8 cellular contexts compared by ENCODE assay signal in genomic region chr9:118595719-118596305, GRCh38.
DNase-seq lines count a peak whose midpoint lies in the region; TF ChIP-seq lines count a peak whose summit lies in the region.

No MANE protein-coding gene starts in this region.

- no peaks in the 10 kb centered on the region for H3K36me3 Mint-ChIP-seq in CD14-positive monocyte

- TF ChIP-seq CTCF in esophagus squamous epithelium (IDR thresholded peaks at IDR 0.05) (peak in 3 of 6 experiments; percentile 9 to 34 (median 27)), CD14-positive monocyte (IDR thresholded peaks at IDR 0.05) (no peak)

- DNase-seq in EL = peak; percentile 67
- DNase-seq in NCI-H1417 treated with DMSO at 0.1 percent for 48 hours (lab: John Stamatoyannopoulos, UW) = peak; percentile 39
- DNase-seq in anterior cingulate cortex (lab: John Stamatoyannopoulos, UW) = peak in 46 of 58 donors; percentile 0 to 82 (median 17)
- DNase-seq in kidney tubule cell (ENCODE audit: low spot score) = peak; percentile 83
- DNase-seq in GF-D8 (lab: John Stamatoyannopoulos, UW) = no peak
- no peak for DNase-seq in esophagus squamous epithelium (lab: John Stamatoyannopoulos, UW)
- DNase-seq in CD14-positive monocyte (ENCODE audit: low spot score) = no peak
- no peak for DNase-seq in effector memory CD4-positive, alpha-beta T cell

- H3K4me1 ChIP-seq in esophagus squamous epithelium = no peaks in the 10 kb centered on the region
- H3K4me1 ChIP-seq in effector memory CD4-positive, alpha-beta T cell (ENCODE audit: control insufficient read depth, insufficient read depth, low read length, poor library complexity, severe bottlenecking) = no peaks in the 10 kb centered on the region

- intact Hi-C loops in esophagus squamous epithelium (cut with DNase I) (no loop called here), CD14-positive monocyte (cut with micrococcal nuclease) (no loop called here)

- H3K9me3 ChIP-seq in esophagus squamous epithelium = no peaks in the 10 kb centered on the region
- H3K9me3 ChIP-seq in effector memory CD4-positive, alpha-beta T cell (ENCODE audit: control insufficient read depth, low read length) = no peaks in the 10 kb centered on the region

- no peaks in the 10 kb centered on the region for H3K27me3 Mint-ChIP-seq in CD14-positive monocyte (ENCODE audit: low read depth in 3 of 3)

- no peak overlapping the region for H3K27ac Mint-ChIP-seq in CD14-positive monocyte

- no peak for TF ChIP-seq POLR2A in esophagus squamous epithelium (IDR thresholded peaks at IDR 0.05)

- peaks cover 0 to 1% (median 0%) of the 10 kb centered on the region in 7 donors for H3K9me3 Mint-ChIP-seq in CD14-positive monocyte

- H3K4me1 Mint-ChIP-seq in CD14-positive monocyte = no peaks in the 10 kb centered on the region

- H3K4me3 ChIP-seq in esophagus squamous epithelium = no peak overlapping the region
- H3K4me3 ChIP-seq in effector memory CD4-positive, alpha-beta T cell (ENCODE audit: insufficient read depth, low read depth, low read length, poor library complexity, severe bottlenecking) = no peak overlapping the region

- H3K4me3 Mint-ChIP-seq in CD14-positive monocyte = no peak overlapping the region

- no peaks in the 10 kb centered on the region for H3K27me3 ChIP-seq in esophagus squamous epithelium
- no peaks in the 10 kb centered on the region for H3K27me3 ChIP-seq in effector memory CD4-positive, alpha-beta T cell (replicated peaks; ENCODE audit: control insufficient read depth, insufficient read depth, low read length, poor library complexity, severe bottlenecking)

- no peak overlapping the region for H3K27ac ChIP-seq in esophagus squamous epithelium
- no peak overlapping the region for H3K27ac ChIP-seq in effector memory CD4-positive, alpha-beta T cell (ENCODE audit: insufficient read depth, low read length, poor library complexity, severe bottlenecking)

- WGBS in esophagus squamous epithelium, 2 donors = 17 to 20% methylated on average over 3 of the region's 3 CpGs

- H3K36me3 ChIP-seq in esophagus squamous epithelium = no peaks in the 10 kb centered on the region
- no peaks in the 10 kb centered on the region for H3K36me3 ChIP-seq in effector memory CD4-positive, alpha-beta T cell (ENCODE audit: control insufficient read depth, insufficient read depth, low read length)

Comparison
In these comparisons a context has a peak if more than half of its experiments do, and no peak if none do; other contexts are left out.
1. DNase-seq: peak in EL (single experiment), NCI-H1417 treated with DMSO at 0.1 percent for 48 hours (single experiment), anterior cingulate cortex (46 of 58) and kidney tubule cell (single experiment); none in GF-D8 (single experiment), esophagus squamous epithelium (single experiment), CD14-positive monocyte (single experiment) and effector memory CD4-positive, alpha-beta T cell (0 of 3).